In the genomic region with DNA sequence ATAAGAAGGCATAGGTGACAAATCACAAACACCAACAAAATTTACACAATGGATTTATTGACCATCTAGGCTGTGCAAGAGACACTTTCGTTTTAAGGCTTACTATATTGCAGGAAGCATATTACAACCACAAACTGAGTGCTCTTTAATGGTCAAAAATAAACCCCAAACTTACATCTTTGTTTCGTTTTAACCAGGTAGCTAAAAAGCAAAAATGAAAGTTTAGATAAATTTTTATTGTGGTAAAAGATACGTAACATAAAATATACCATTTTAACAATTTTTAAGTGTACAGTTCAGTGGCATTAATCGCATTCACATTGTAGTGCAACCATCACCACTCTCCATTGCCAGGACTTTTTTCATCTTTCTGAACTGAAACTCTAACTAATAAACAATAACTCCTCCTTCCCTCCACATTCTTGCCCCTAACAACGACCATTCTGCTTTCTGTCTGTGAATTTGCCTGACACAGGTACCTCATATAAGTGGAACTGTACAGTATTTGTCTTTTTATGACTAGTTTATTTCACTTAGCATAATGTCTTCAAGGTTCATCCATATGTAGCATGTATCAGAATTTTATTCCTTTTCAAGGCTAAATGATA, we compare ENCODE assay signal across 11 cellular contexts. TPM values are rescaled to one million over a fixed set of nuclear protein-coding genes. Genes with fewer than 3 reads are reported as not detected.
DNase-seq lines count a peak whose midpoint lies in the region; ATAC-seq and TF ChIP-seq lines count a peak whose summit lies in the region.
"Had no signal": no experiment of that assay in that cellular context is flagged by ENCODE, and none has a peak within 500 bp of the region (broad histone marks: within the 10 kb centered on the region; RNA-seq: fewer than 3 reads in every experiment).

No MANE protein-coding gene starts in this region.

- no peak for DNase-seq in CD8-positive, alpha-beta T cell
- DNase-seq in T-helper 17 cell, result no peak
- no peak for DNase-seq in head of caudate nucleus
- no peak for DNase-seq in BE2C
- DNase-seq in CD1c-positive myeloid dendritic cell (ENCODE audit: extremely low spot score), result no peak
- no peak for DNase-seq in germinal center (ENCODE audit: low spot score)
- DNase-seq: Caco-2, NCI-H226 had no signal

- H3K9me3 Mint-ChIP-seq in CD8-positive, alpha-beta T cell, result peaks cover 10% of the 10 kb centered on the region
- H3K9me3 Mint-ChIP-seq: nephron had no signal

- intact Hi-C loops in CD8-positive, alpha-beta T cell (cut with DNase I, micrococcal nuclease), result no loop called here
- intact Hi-C loops in head of caudate nucleus (cut with DNase I), result no loop called here

- POLR2A ChIA-PET in CD8-positive, alpha-beta T cell (lab: Charles Lee), result no interaction called here

- H3K36me3 Mint-ChIP-seq in CD8-positive, alpha-beta T cell, result no peaks in the 10 kb centered on the region
- H3K36me3 Mint-ChIP-seq in T-helper 17 cell (ENCODE audit: low read depth), result no peaks in the 10 kb centered on the region

- CTCF ChIA-PET in CD8-positive, alpha-beta T cell (lab: Charles Lee), result interaction anchor here (1.0 to 1.6 kb wide), 2 partner anchors 72 to 137 kb away, joined by 4 read pairs; no protein-coding TSS in a partner anchor

- peak overlapping the region; percentile 48 for H3K4me3 Mint-ChIP-seq in CD8-positive, alpha-beta T cell
- peak overlapping the region; percentile 43 for H3K4me3 Mint-ChIP-seq in T-helper 17 cell
- H3K4me3 Mint-ChIP-seq: nephron had no signal

- no peaks in the 10 kb centered on the region for H3K27me3 Mint-ChIP-seq in CD8-positive, alpha-beta T cell (ENCODE audit: low read depth)
- no peaks in the 10 kb centered on the region for H3K27me3 Mint-ChIP-seq in T-helper 17 cell

- peaks cover 5% of the 10 kb centered on the region for H3K4me1 ChIP-seq in CD8-positive, alpha-beta T cell (ENCODE audit: insufficient read depth, low read length)
- H3K4me1 ChIP-seq in BE2C, result no peaks in the 10 kb centered on the region
- H3K4me1 ChIP-seq: Caco-2 had no signal

- H3K9me3 ChIP-seq in CD8-positive, alpha-beta T cell (ENCODE audit: low read length), result no peaks in the 10 kb centered on the region
- no peaks in the 10 kb centered on the region for H3K9me3 ChIP-seq in T-helper 17 cell (ENCODE audit: control insufficient read depth, low read length, poor library complexity, severe bottlenecking)
- no peaks in the 10 kb centered on the region for H3K9me3 ChIP-seq in BE2C

- peak; percentile 31 for ATAC-seq in CD8-positive, alpha-beta T cell
- ATAC-seq in GM19043 (IDR thresholded peaks at IDR 0.05; ENCODE audit: low read depth, unreplicated experiment) (peak; percentile 69), HG02885 (IDR thresholded peaks at IDR 0.05; ENCODE audit: poor library complexity, unreplicated experiment) (peak; percentile 56), T-helper 17 cell (peak; percentile 54)

- H3K27me3 ChIP-seq in CD8-positive, alpha-beta T cell (ENCODE audit: insufficient read depth, low read length), result no peaks in the 10 kb centered on the region
- no peaks in the 10 kb centered on the region for H3K27me3 ChIP-seq in BE2C

- peak overlapping the region; percentile 4 for H3K27ac ChIP-seq in CD8-positive, alpha-beta T cell (ENCODE audit: low read depth, low read length)

- H3K4me1 Mint-ChIP-seq in CD8-positive, alpha-beta T cell (ENCODE audit: low read depth), result peaks cover 30% of the 10 kb centered on the region
- H3K4me1 Mint-ChIP-seq in T-helper 17 cell, result peaks cover 12% of the 10 kb centered on the region
- H3K4me1 Mint-ChIP-seq: nephron had no signal

- peak overlapping the region; percentile 8 for H3K27ac Mint-ChIP-seq in CD8-positive, alpha-beta T cell
- no peak overlapping the region for H3K27ac Mint-ChIP-seq in T-helper 17 cell
- H3K27ac Mint-ChIP-seq: nephron had no signal

- peak overlapping the region; percentile 5 for H3K4me3 ChIP-seq in CD8-positive, alpha-beta T cell (ENCODE audit: low read depth, low read length)
- no peak overlapping the region for H3K4me3 ChIP-seq in BE2C (ENCODE audit: low read depth, low read length)

- no peaks in the 10 kb centered on the region for H3K36me3 ChIP-seq in CD8-positive, alpha-beta T cell (ENCODE audit: insufficient read depth, low read length)
- no peaks in the 10 kb centered on the region for H3K36me3 ChIP-seq in BE2C

- TF ChIP-seq CTCF in CD8-positive, alpha-beta T cell (IDR thresholded peaks at IDR 0.05), result no peak
- no peak for TF ChIP-seq CTCF in BE2C (IDR thresholded peaks at IDR 0.05; ENCODE audit: low read depth, low read length)

RNA-seq across cellular contexts. Expression of gene DUSP22, which starts 32.3 kb away (rescaled TPM):
- total RNA-seq in CD8-positive, alpha-beta T cell, result 10 to 100 TPM; 19.9 to 22.1 TPM
- total RNA-seq in T-helper 17 cell, result 10 to 100 TPM; 26.9 to 38.1 TPM
- 2.5 TPM for polyA plus RNA-seq in BE2C (2012; ENCODE audit: insufficient read depth, insufficient read length, low read depth)
